Comparison of ENCODE assay signal across 9 cellular contexts in genomic region chr22:24894998-24895397, GRCh38. TPM values are rescaled to one million over a fixed set of nuclear protein-coding genes. Genes with fewer than 3 reads are reported as not detected.
DNase-seq lines count a peak whose midpoint lies in the region; ATAC-seq and TF ChIP-seq lines count a peak whose summit lies in the region.
"Had no signal": no experiment of that assay in that cellular context is flagged by ENCODE, and none has a peak within 500 bp of the region (broad histone marks: within the 10 kb centered on the region; RNA-seq: fewer than 3 reads in every experiment).

No MANE protein-coding gene starts in this region.

- H3K27ac Mint-ChIP-seq in CD8-positive, alpha-beta memory T cell = no peak overlapping the region
- H3K27ac Mint-ChIP-seq in stimulated activated naive B cell treated with anti-CD40 and anti-IgM and Interleukin-4, amounts not matched to agents 10 μg/mL and 1 μg/mL and 100 μg/mL, for 72 hours = no peak overlapping the region
- no peak overlapping the region for H3K27ac Mint-ChIP-seq in activated CD4-positive, alpha-beta T cell treated with anti-CD3 and anti-CD28 coated beads, Interleukin-2, amount 10 ng/mL, durations not matched to agents 7 days and 5 days

- H3K36me3 ChIP-seq in mucosa of stomach (ENCODE audit: control insufficient read depth, insufficient read depth, low read length) = no peaks in the 10 kb centered on the region
- no peaks in the 10 kb centered on the region for H3K36me3 ChIP-seq in CD8-positive, alpha-beta memory T cell (ENCODE audit: insufficient read depth, low read length)
- H3K36me3 ChIP-seq: neutrophil had no signal

- H3K4me1 ChIP-seq in mucosa of stomach (ENCODE audit: control insufficient read depth, insufficient read depth, low read length) = peaks cover 20% of the 10 kb centered on the region
- H3K4me1 ChIP-seq in CD8-positive, alpha-beta memory T cell (ENCODE audit: insufficient read depth, low read length) = no peaks in the 10 kb centered on the region

- H3K9me3 Mint-ChIP-seq in CD8-positive, alpha-beta memory T cell = no peaks in the 10 kb centered on the region
- no peaks in the 10 kb centered on the region for H3K9me3 Mint-ChIP-seq in stimulated activated naive B cell treated with anti-CD40 and anti-IgM and Interleukin-4, amounts not matched to agents 10 μg/mL and 1 μg/mL and 100 μg/mL, for 72 hours
- H3K9me3 Mint-ChIP-seq in activated CD4-positive, alpha-beta T cell treated with anti-CD3 and anti-CD28 coated beads, Interleukin-2, amount 10 ng/mL, durations not matched to agents 7 days and 5 days = no peaks in the 10 kb centered on the region

- CTCF ChIA-PET in CD8-positive, alpha-beta memory T cell (lab: Charles Lee) = no interaction called here
- CTCF ChIA-PET in activated CD4-positive, alpha-beta T cell treated with anti-CD3 and anti-CD28 coated beads, Interleukin-2, amount 10 ng/mL, durations not matched to agents 7 days and 5 days (lab: Charles Lee) = interaction anchor here (0.6 kb wide), 1 partner anchor 908 kb away, joined by 6 read pairs; no protein-coding TSS in a partner anchor

- DNase-seq in AG09319 (ENCODE audit: extremely low read depth, low read depth) (peak; percentile 7), MV-4-11 (lab: John Stamatoyannopoulos, UW) (peak; percentile 48), coronary artery (ENCODE audit: low spot score) (peak; percentile 80), NK-92 (lab: John Stamatoyannopoulos, UW; ENCODE audit: unreplicated experiment) (no peak)
- no peak for DNase-seq in CD8-positive, alpha-beta memory T cell
- no peak for DNase-seq in stimulated activated naive B cell treated with anti-CD40 and anti-IgM and Interleukin-4, amounts not matched to agents 10 μg/mL and 1 μg/mL and 100 μg/mL, for 72 hours
- DNase-seq in activated CD4-positive, alpha-beta T cell treated with anti-CD3 and anti-CD28 coated beads, Interleukin-2, amount 10 ng/mL, durations not matched to agents 7 days and 5 days = no peak

- TF ChIP-seq CTCF in AG09319 (IDR thresholded peaks at IDR 0.05; ENCODE audit: low read depth, low read length) (no peak), coronary artery (IDR thresholded peaks at IDR 0.05) (no peak)

- no peaks in the 10 kb centered on the region for H3K27me3 ChIP-seq in mucosa of stomach (ENCODE audit: control insufficient read depth, insufficient read depth, low read length)
- no peaks in the 10 kb centered on the region for H3K27me3 ChIP-seq in CD8-positive, alpha-beta memory T cell (ENCODE audit: insufficient read depth, low read length, poor library complexity, severe bottlenecking)

- H3K27ac ChIP-seq in coronary artery = peak overlapping the region; percentile 81 to 86
- no peak overlapping the region for H3K27ac ChIP-seq in CD8-positive, alpha-beta memory T cell (ENCODE audit: low read depth, low read length)
- H3K27ac ChIP-seq: neutrophil had no signal

- H3K4me3 ChIP-seq in coronary artery = peak overlapping the region; percentile 49
- no peak overlapping the region for H3K4me3 ChIP-seq in mucosa of stomach (ENCODE audit: low read length)
- H3K4me3 ChIP-seq in CD8-positive, alpha-beta memory T cell (ENCODE audit: low read length) = no peak overlapping the region

- peaks cover 8 to 13% of the 10 kb centered on the region in 2 donors for H3K27me3 Mint-ChIP-seq in CD8-positive, alpha-beta memory T cell
- peaks cover 6 to 20% of the 10 kb centered on the region in 2 donors for H3K27me3 Mint-ChIP-seq in stimulated activated naive B cell treated with anti-CD40 and anti-IgM and Interleukin-4, amounts not matched to agents 10 μg/mL and 1 μg/mL and 100 μg/mL, for 72 hours
- H3K27me3 Mint-ChIP-seq in activated CD4-positive, alpha-beta T cell treated with anti-CD3 and anti-CD28 coated beads, Interleukin-2, amount 10 ng/mL, durations not matched to agents 7 days and 5 days = no peaks in the 10 kb centered on the region

- H3K4me3 Mint-ChIP-seq in CD8-positive, alpha-beta memory T cell = no peak overlapping the region
- H3K4me3 Mint-ChIP-seq in stimulated activated naive B cell treated with anti-CD40 and anti-IgM and Interleukin-4, amounts not matched to agents 10 μg/mL and 1 μg/mL and 100 μg/mL, for 72 hours = no peak overlapping the region
- no peak overlapping the region for H3K4me3 Mint-ChIP-seq in activated CD4-positive, alpha-beta T cell treated with anti-CD3 and anti-CD28 coated beads, Interleukin-2, amount 10 ng/mL, durations not matched to agents 7 days and 5 days

- H3K9ac ChIP-seq in mucosa of stomach (ENCODE audit: low read length) = peak overlapping the region; percentile 58

- H3K36me3 Mint-ChIP-seq in CD8-positive, alpha-beta memory T cell = peaks cover 0 to 3% (median 2%) of the 10 kb centered on the region in 3 donors
- H3K36me3 Mint-ChIP-seq in stimulated activated naive B cell treated with anti-CD40 and anti-IgM and Interleukin-4, amounts not matched to agents 10 μg/mL and 1 μg/mL and 100 μg/mL, for 72 hours = no peaks in the 10 kb centered on the region
- no peaks in the 10 kb centered on the region for H3K36me3 Mint-ChIP-seq in activated CD4-positive, alpha-beta T cell treated with anti-CD3 and anti-CD28 coated beads, Interleukin-2, amount 10 ng/mL, durations not matched to agents 7 days and 5 days (ENCODE audit: low read depth)

- H3K9me3 ChIP-seq in mucosa of stomach (ENCODE audit: control insufficient read depth, low read length) = no peaks in the 10 kb centered on the region
- H3K9me3 ChIP-seq in CD8-positive, alpha-beta memory T cell (ENCODE audit: low read length) = no peaks in the 10 kb centered on the region
- H3K9me3 ChIP-seq: neutrophil had no signal

- no peaks in the 10 kb centered on the region for H3K4me1 Mint-ChIP-seq in CD8-positive, alpha-beta memory T cell
- H3K4me1 Mint-ChIP-seq in stimulated activated naive B cell treated with anti-CD40 and anti-IgM and Interleukin-4, amounts not matched to agents 10 μg/mL and 1 μg/mL and 100 μg/mL, for 72 hours = no peaks in the 10 kb centered on the region
- no peaks in the 10 kb centered on the region for H3K4me1 Mint-ChIP-seq in activated CD4-positive, alpha-beta T cell treated with anti-CD3 and anti-CD28 coated beads, Interleukin-2, amount 10 ng/mL, durations not matched to agents 7 days and 5 days

- no peak for ATAC-seq in stimulated activated naive B cell treated with anti-CD40 and anti-IgM and Interleukin-4, amounts not matched to agents 10 μg/mL and 1 μg/mL and 100 μg/mL, for 72 hours (replicated peaks)

- POLR2A ChIA-PET in CD8-positive, alpha-beta memory T cell (lab: Charles Lee) = no interaction called here
- POLR2A ChIA-PET in activated CD4-positive, alpha-beta T cell treated with anti-CD3 and anti-CD28 coated beads, Interleukin-2, amount 10 ng/mL, durations not matched to agents 7 days and 5 days (lab: Charles Lee) = no interaction called here

RNA-seq across cellular contexts. Expression of gene LHFPL7, which starts 51.5 kb away (rescaled TPM):
- not detected for total RNA-seq in CD8-positive, alpha-beta memory T cell
- not detected for polyA plus RNA-seq in CD8-positive, alpha-beta memory T cell
- total RNA-seq in activated CD4-positive, alpha-beta T cell treated with anti-CD3 and anti-CD28 coated beads, Interleukin-2, amount 10 ng/mL, durations not matched to agents 7 days and 5 days = not detected

RNA-seq across cellular contexts. Expression of gene KIAA1671, which starts 57.5 kb away (rescaled TPM):
- total RNA-seq in CD8-positive, alpha-beta memory T cell = 10 to 100 TPM; 13.8 to 14.7 TPM
- polyA plus RNA-seq in CD8-positive, alpha-beta memory T cell = 2.6 TPM
- 10 to 100 TPM; 25.4 to 27.0 TPM for total RNA-seq in activated CD4-positive, alpha-beta T cell treated with anti-CD3 and anti-CD28 coated beads, Interleukin-2, amount 10 ng/mL, durations not matched to agents 7 days and 5 days

Comparison
In these comparisons a context has a peak if more than half of its experiments do, and no peak if none do; other contexts are left out.
1. DNase-seq: peak in AG09319 (single experiment), MV-4-11 (single experiment) and coronary artery (single experiment); none in CD8-positive, alpha-beta memory T cell (0 of 5), stimulated activated naive B cell treated with anti-CD40 and anti-IgM and Interleukin-4, amounts not matched to agents 10 μg/mL and 1 μg/mL and 100 μg/mL, for 72 hours (single experiment), activated CD4-positive, alpha-beta T cell treated with anti-CD3 and anti-CD28 coated beads, Interleukin-2, amount 10 ng/mL, durations not matched to agents 7 days and 5 days (single experiment) and NK-92 (single experiment).